ENCODE assay signal across 8 cellular contexts in genomic region chr7:1503816-1504775, GRCh38. TPM values are rescaled to one million over a fixed set of nuclear protein-coding genes. Genes with fewer than 3 reads are reported as not detected.
DNase-seq lines count a peak whose midpoint lies in the region; ATAC-seq, FAIRE-seq and TF ChIP-seq lines count a peak whose summit lies in the region.

TSS of gene INTS1 (minus strand) at chr7:1504389. CDS start at chr7:1503960, 429 bp downstream.

- H3K9ac ChIP-seq in BLaER1 = peak within 1 kb of the TSS; percentile 90
- H3K9ac ChIP-seq in HepG2 (ENCODE audit: insufficient read depth, low read depth, low read length) = peak within 1 kb of the TSS; percentile 90

- H3K4me2 ChIP-seq in BLaER1 = peak within 1 kb of the TSS; percentile 100
- H3K4me2 ChIP-seq in HepG2 (ENCODE audit: low read depth, low read length) = peak within 1 kb of the TSS; percentile 100

- peak within 1 kb of the TSS; percentile 94 for H3K27ac ChIP-seq in BLaER1
- peak within 1 kb of the TSS; percentile 55 for H3K27ac ChIP-seq in HepG2 (ENCODE audit: extremely low read length, insufficient read depth, low read length)

- 0% methylated on average over 3 of the region's 118 CpGs for WGBS in HepG2 (ENCODE audit: low lambda C conversion rate)

- peak; percentile 78 for FAIRE-seq in GM19239 (lab: Jason Lieb, UNC)
- FAIRE-seq in HepG2 (lab: Jason Lieb, UNC) = no peak

- H3K4me1 ChIP-seq in BLaER1 = peaks cover 74% of the 10 kb centered on the region
- H3K4me1 ChIP-seq in HepG2 (ENCODE audit: insufficient read depth, low read length) = peaks cover 40% of the 10 kb centered on the region

- DNase-seq in GM19239 (ENCODE audit: insufficient read length, low spot score) = peak; percentile 99
- peak; percentile 81 to 96 for DNase-seq in NCI-H526 (lab: John Stamatoyannopoulos, UW)
- peak; percentile 85 for DNase-seq in activated CD4-positive, alpha-beta T cell treated with anti-CD3 and anti-CD28 coated beads, Interleukin-2, amount 50 U/mL, for 1 hour
- peak; percentile 92 for DNase-seq in dermis blood vessel endothelial cell
- peak; percentile 84 for DNase-seq in HepG2 (ENCODE audit: low spot score)
- DNase-seq in stimulated activated CD4-positive, alpha-beta T cell treated with anti-CD3 and anti-CD28 coated beads, Interleukin-4, amount 100 ng/mL, for 1 hour = peak; percentile 87

- H3K4me3 ChIP-seq in BLaER1 (peak within 1 kb of the TSS; percentile 95), HepG2 (replicated peaks in 1 of 3; ENCODE audit: insufficient read depth in 1 of 3, low read depth in 2 of 3, low read length in 3 of 3) (peak within 1 kb of the TSS; percentile 91 to 100 (median 97))

- intact Hi-C loops in HepG2 (cut with micrococcal nuclease; ENCODE audit: unreplicated experiment) = loop anchor here (1.0 kb wide), 1 partner anchor 27 kb away; no protein-coding TSS in a partner anchor

- no peak within 1 kb of the TSS for H2AFZ ChIP-seq in HepG2 (ENCODE audit: low read length)

- H3K27me3 ChIP-seq in BLaER1 = no peaks in the 10 kb centered on the region
- H3K27me3 ChIP-seq in HepG2 (ENCODE audit: control insufficient read depth in 1 of 2, insufficient read depth in 2 of 2, low read length in 2 of 2) = no peaks in the 10 kb centered on the region; a peak in 1 of 5 replicates

- no peaks in the 10 kb centered on the region for H3K9me3 ChIP-seq in BLaER1
- H3K9me3 ChIP-seq in HepG2 (ENCODE audit: low read length) = no peaks in the 10 kb centered on the region

- H3K36me3 ChIP-seq in BLaER1 (peaks cover 50% of the 10 kb centered on the region), HepG2 (replicated peaks in 1 of 2; ENCODE audit: control insufficient read depth in 1 of 2, insufficient read depth in 2 of 2, low read length in 2 of 2) (peaks cover 14 to 35% of the 10 kb centered on the region in 2 experiments)

- in situ Hi-C loops in HepG2 (cut with HindIII; ENCODE audit: extremely low pct_ligation_motif_present, low pct_unique_long_range_greater_than_20kb) = loop anchor here (5.0 kb wide), 1 partner anchor 53 kb away; the partner anchor contains the start of gene TMEM184A

- CTCF ChIA-PET in HepG2 (lab: Yijun Ruan, JAX; ENCODE audit: low intra/inter-chr PET ratio, low total read pairs) = interaction anchor here (0.7 to 2.4 kb wide), 3 partner anchors 29 to 52 kb away, joined by 3 to 24 read pairs (median 3); partner anchors contain the start of gene TMEM184A

- peaks cover 26% of the 10 kb centered on the region for H3K79me2 ChIP-seq in HepG2 (ENCODE audit: insufficient read depth, low read length)

- ATAC-seq in HG03457 (IDR thresholded peaks at IDR 0.05; ENCODE audit: unreplicated experiment) (peak; percentile 58), HepG2 (peak; percentile 87)

- H4K20me1 ChIP-seq in BLaER1 = peaks cover 51% of the 10 kb centered on the region
- H4K20me1 ChIP-seq in HepG2 (ENCODE audit: insufficient read depth, low read length) = no peaks in the 10 kb centered on the region

- peak; percentile 92 for TF ChIP-seq RAD21 in HepG2 (CRISPR knock-in tag; IDR thresholded peaks at IDR 0.05)

- TF ChIP-seq EP300 in HepG2 (IDR thresholded peaks at IDR 0.05; ENCODE audit: low read depth in 2 of 2, low read length in 2 of 2) = peak in 1 of 2 experiments; percentile 64; a peak in 2 of 4 replicates
- TF ChIP-seq EP300 in HepG2 (CRISPR knock-in tag; IDR thresholded peaks at IDR 0.05; ENCODE audit: borderline replicate concordance) = peak; percentile 11; the same call in 1 of the 2 replicates

- TSS peak; percentile 77 for BruUV-seq in HepG2 (replicated peaks; lab: Mats Ljungman, UMichigan)

- POLR2A ChIA-PET in HepG2 (lab: Yijun Ruan, JAX) = interaction anchor here (1.5 to 4.4 kb wide), 2 partner anchors 12 to 52 kb away, joined by 4 to 30 read pairs; partner anchors contain the start of gene TMEM184A

- TF ChIP-seq CTCF in HepG2 (CRISPR knock-in tag; IDR thresholded peaks at IDR 0.05) = peak; percentile 87

- TF ChIP-seq POLR2A in HepG2 (IDR thresholded peaks at IDR 0.05; ENCODE audit: insufficient read depth in 1 of 2, low read depth in 2 of 2, low read length in 2 of 2) = peak; percentile 56 to 71; a peak in 3 of 4 replicates

TF ChIP-seq in HepG2, 621 proteins besides CTCF, POLR2A, EP300 and RAD21 (continues in another document):
- peak; percentile 84 for TF ChIP-seq GMEB1 (CRISPR knock-in tag; IDR thresholded peaks at IDR 0.05; ENCODE audit: borderline replicate concordance)
- TF ChIP-seq ZNF264 (CRISPR knock-in tag; IDR thresholded peaks at IDR 0.05) = no peak
- no peak for TF ChIP-seq ZNF674 (CRISPR knock-in tag; IDR thresholded peaks at IDR 0.05; ENCODE audit: low read depth)
- no peak for TF ChIP-seq TOPORS (CRISPR knock-in tag; IDR thresholded peaks at IDR 0.05)
- TF ChIP-seq ZNF276 (CRISPR knock-in tag; IDR thresholded peaks at IDR 0.05; ENCODE audit: low read depth) = no peak
- TF ChIP-seq ZBTB2 (CRISPR knock-in tag; IDR thresholded peaks at IDR 0.05; ENCODE audit: low read depth) = peak; percentile 93
- TF ChIP-seq RXRA (CRISPR knock-in tag; IDR thresholded peaks at IDR 0.05) = peak; percentile 57; the same call in 1 of the 2 replicates
- TF ChIP-seq SPEN (CRISPR knock-in tag; IDR thresholded peaks at IDR 0.05; ENCODE audit: low read depth) = peak; percentile 90

RNA-seq across cellular contexts. Expression of gene INTS1, which starts in this region (rescaled TPM):
- total RNA-seq in dermis blood vessel endothelial cell (44.6 and 80.1 TPM in 2 replicates), HepG2 (2016; rRNA removed; fragmentation: Illumina TruSeq; extraction: Trizol) (17.3 and 29.0 TPM in 2 replicates)
- 5.1 and 5.5 TPM in 2 replicates for total RNA-seq in HepG2 (2016; cell fraction: cytosol; rRNA removed; fragmentation: Illumina TruSeq; extraction: Trizol; ENCODE audit: low read depth)
- 10.4 and 29.7 TPM in 2 replicates for total RNA-seq in HepG2 (2016; cell fraction: insoluble cytoplasmic fraction; rRNA removed; fragmentation: Illumina TruSeq; extraction: Trizol)
- 7.6 and 9.1 TPM in 2 replicates for total RNA-seq in HepG2 (2016; cell fraction: membrane; rRNA removed; fragmentation: Illumina TruSeq; extraction: Trizol)
- total RNA-seq in HepG2 (2016; cell fraction: nucleus; rRNA removed; fragmentation: Illumina TruSeq; extraction: Trizol) = 41.5 and 48.7 TPM in 2 replicates
- 13.7 and 18.2 TPM in 2 replicates for polyA plus RNA-seq in HepG2 (2011; rRNA removed)
- 13.7 and 18.1 TPM in 2 replicates for polyA plus RNA-seq in HepG2 (2011; cell fraction: cytosol; rRNA removed)
- polyA plus RNA-seq in HepG2 (2011; cell fraction: nucleus; rRNA removed) = 167 and 254 TPM in 2 replicates
- 20.5 and 22.5 TPM in 2 replicates for polyA plus RNA-seq in HepG2 (2012)
- 3.9 and 4.3 TPM in 2 replicates for polyA plus RNA-seq in HepG2 (2016; cell fraction: cytosol; fragmentation: Illumina TruSeq; extraction: Trizol; ENCODE audit: low read depth)
- polyA plus RNA-seq in HepG2 (2016; cell fraction: insoluble cytoplasmic fraction; fragmentation: Illumina TruSeq; extraction: Trizol; ENCODE audit: low read depth) = 11.9 and 26.2 TPM in 2 replicates
- polyA plus RNA-seq in HepG2 (2016; cell fraction: membrane; fragmentation: Illumina TruSeq; extraction: Trizol; ENCODE audit: low read depth) = 6.0 and 6.1 TPM in 2 replicates
- 118 and 123 TPM in 2 replicates for polyA plus RNA-seq in HepG2 (2016; cell fraction: nucleus; fragmentation: Illumina TruSeq; extraction: Trizol; ENCODE audit: insufficient read depth, low read depth)
- 33.5 and 55.8 TPM in 2 replicates for polyA minus RNA-seq in HepG2 (2011; rRNA and poly(A)+ RNA removed; ENCODE audit: low replicate concordance)
- polyA minus RNA-seq in HepG2 (2011; cell fraction: cytosol; rRNA and poly(A)+ RNA removed) = 18.4 and 23.7 TPM in 2 replicates
- 25.5 and 29.1 TPM in 2 replicates for polyA minus RNA-seq in HepG2 (2011; cell fraction: nucleus; rRNA and poly(A)+ RNA removed)

Comparison
In these comparisons a context has a peak if more than half of its experiments do, and no peak if none do; other contexts are left out.
1. Peak in every context shown above with its lines: DNase-seq, ATAC-seq, H3K4me3 ChIP-seq and H3K27ac ChIP-seq.